Comparison of ENCODE assay signal across 8 cellular contexts in the genomic region with DNA sequence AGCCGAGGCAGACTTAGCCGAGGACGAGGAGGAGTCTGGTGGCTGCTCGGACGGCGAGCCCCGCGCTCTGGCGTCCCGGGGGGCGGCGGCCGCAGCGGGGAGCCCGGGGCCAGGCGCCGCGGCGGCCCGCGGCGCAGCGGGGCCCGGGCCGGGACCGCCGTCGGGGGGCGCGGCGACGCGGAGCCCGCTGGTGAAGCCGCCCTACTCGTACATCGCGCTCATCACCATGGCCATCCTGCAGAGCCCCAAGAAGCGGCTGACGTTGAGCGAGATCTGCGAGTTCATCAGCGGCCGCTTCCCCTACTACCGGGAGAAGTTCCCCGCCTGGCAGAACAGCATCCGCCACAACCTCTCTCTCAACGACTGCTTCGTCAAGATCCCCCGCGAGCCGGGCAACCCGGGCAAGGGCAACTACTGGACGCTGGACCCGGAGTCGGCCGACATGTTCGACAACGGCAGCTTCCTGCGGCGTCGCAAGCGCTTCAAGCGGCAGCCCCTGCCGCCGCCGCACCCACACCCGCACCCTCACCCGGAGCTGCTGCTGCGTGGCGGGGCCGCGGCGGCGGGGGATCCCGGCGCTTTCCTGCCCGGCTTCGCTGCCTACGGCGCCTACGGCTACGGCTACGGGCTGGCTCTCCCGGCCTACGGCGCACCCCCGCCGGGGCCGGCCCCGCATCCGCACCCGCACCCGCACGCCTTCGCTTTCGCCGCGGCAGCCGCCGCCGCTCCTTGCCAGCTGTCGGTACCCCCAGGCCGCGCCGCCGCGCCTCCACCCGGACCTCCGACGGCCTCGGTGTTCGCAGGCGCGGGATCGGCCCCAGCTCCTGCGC. TPM values are rescaled to one million over a fixed set of nuclear protein-coding genes. Genes with fewer than 3 reads are reported as not detected.
DNase-seq lines count a peak whose midpoint lies in the region; ATAC-seq and TF ChIP-seq lines count a peak whose summit lies in the region.

No MANE protein-coding gene starts in this region.

- WGBS in heart left ventricle, 4 donors, result 2 to 5% (median 3%) methylated on average over 22 to 117 of the region's 117 CpGs

- no peaks in the 10 kb centered on the region for H3K36me3 ChIP-seq in heart left ventricle

- peaks cover 8% of the 10 kb centered on the region for H3K27me3 Mint-ChIP-seq in activated CD4-positive, alpha-beta memory T cell treated with anti-CD3 and anti-CD28 coated beads for 36 hours
- peaks cover 18% of the 10 kb centered on the region for H3K27me3 Mint-ChIP-seq in stimulated activated memory B cell treated with anti-CD40 and anti-IgM and Interleukin-4, amounts not matched to agents 10 μg/mL and 1 μg/mL and 100 μg/mL, for 72 hours

- TF ChIP-seq CTCF in heart left ventricle (IDR thresholded peaks at IDR 0.05), result no peak
- TF ChIP-seq CTCF in fibroblast of villous mesenchyme (IDR thresholded peaks at IDR 0.05; ENCODE audit: insufficient read depth, low read depth, low read length), result no peak

- intact Hi-C loops in heart left ventricle (cut with DNase I), result loop anchor here in 1 of 10 donors (5.0 kb wide), 2 partner anchors 129 to 184 kb away; no protein-coding TSS in a partner anchor
- intact Hi-C loops in cardiac septum (cut with DNase I), result loop anchor here (5.0 kb wide), 2 partner anchors 134 to 261 kb away; no protein-coding TSS in a partner anchor
- intact Hi-C loops in activated CD4-positive, alpha-beta memory T cell treated with anti-CD3 and anti-CD28 coated beads for 36 hours (cut with micrococcal nuclease), result loop anchor here (5.0 kb wide), 1 partner anchor 206 kb away; a partner anchor contains a TSS

- peaks cover 18% of the 10 kb centered on the region for H3K4me1 Mint-ChIP-seq in activated CD4-positive, alpha-beta memory T cell treated with anti-CD3 and anti-CD28 coated beads for 36 hours (ENCODE audit: low read depth)
- peaks cover 16% of the 10 kb centered on the region for H3K4me1 Mint-ChIP-seq in stimulated activated memory B cell treated with anti-CD40 and anti-IgM and Interleukin-4, amounts not matched to agents 10 μg/mL and 1 μg/mL and 100 μg/mL, for 72 hours

- H3K27me3 ChIP-seq in heart left ventricle, result peaks cover 48 to 98% (median 86%) of the 10 kb centered on the region in 9 donors

- TF ChIP-seq POLR2A in heart left ventricle (IDR thresholded peaks at IDR 0.05), result no peak

- peak overlapping the region; percentile 13 for H3K27ac Mint-ChIP-seq in activated CD4-positive, alpha-beta memory T cell treated with anti-CD3 and anti-CD28 coated beads for 36 hours
- H3K27ac Mint-ChIP-seq in stimulated activated memory B cell treated with anti-CD40 and anti-IgM and Interleukin-4, amounts not matched to agents 10 μg/mL and 1 μg/mL and 100 μg/mL, for 72 hours, result no peak overlapping the region

- no peaks in the 10 kb centered on the region for H3K9me3 Mint-ChIP-seq in activated CD4-positive, alpha-beta memory T cell treated with anti-CD3 and anti-CD28 coated beads for 36 hours
- no peaks in the 10 kb centered on the region for H3K9me3 Mint-ChIP-seq in stimulated activated memory B cell treated with anti-CD40 and anti-IgM and Interleukin-4, amounts not matched to agents 10 μg/mL and 1 μg/mL and 100 μg/mL, for 72 hours

- H3K9me3 ChIP-seq in heart left ventricle, result no peaks in the 10 kb centered on the region

- H3K4me3 Mint-ChIP-seq in activated CD4-positive, alpha-beta memory T cell treated with anti-CD3 and anti-CD28 coated beads for 36 hours, result peak overlapping the region; percentile 67
- peak overlapping the region; percentile 94 for H3K4me3 Mint-ChIP-seq in stimulated activated memory B cell treated with anti-CD40 and anti-IgM and Interleukin-4, amounts not matched to agents 10 μg/mL and 1 μg/mL and 100 μg/mL, for 72 hours

- H3K36me3 Mint-ChIP-seq in activated CD4-positive, alpha-beta memory T cell treated with anti-CD3 and anti-CD28 coated beads for 36 hours, result peaks cover 6% of the 10 kb centered on the region
- H3K36me3 Mint-ChIP-seq in stimulated activated memory B cell treated with anti-CD40 and anti-IgM and Interleukin-4, amounts not matched to agents 10 μg/mL and 1 μg/mL and 100 μg/mL, for 72 hours, result no peaks in the 10 kb centered on the region

- no peak for DNase-seq in heart left ventricle
- no peak for DNase-seq in cardiac septum (ENCODE audit: low spot score)
- DNase-seq in activated CD4-positive, alpha-beta memory T cell treated with anti-CD3 and anti-CD28 coated beads for 36 hours, result peak; percentile 42
- DNase-seq in fibroblast of villous mesenchyme (ENCODE audit: low read depth), result no peak
- no peak for DNase-seq in SW480 (ENCODE audit: low spot score)
- no peak for DNase-seq in nucleus accumbens (lab: John Stamatoyannopoulos, UW)

- CTCF ChIA-PET in activated CD4-positive, alpha-beta memory T cell treated with anti-CD3 and anti-CD28 coated beads for 36 hours (lab: Charles Lee), result interaction anchor here (0.6 to 10.6 kb wide), 27 partner anchors 8 to 289 kb away, joined by 3 to 237 read pairs (median 6); a partner anchor contains a TSS

- H3K4me1 ChIP-seq in heart left ventricle, result peaks cover 4 to 46% (median 25%) of the 10 kb centered on the region in 12 donors

- POLR2A ChIA-PET in activated CD4-positive, alpha-beta memory T cell treated with anti-CD3 and anti-CD28 coated beads for 36 hours (lab: Charles Lee), result interaction anchor here (1.1 to 1.3 kb wide), 2 partner anchors 11 to 105 kb away, joined by 3 to 7 read pairs; a partner anchor contains a TSS

- peak overlapping the region in 1 of 12 donors; percentile 85 for H3K27ac ChIP-seq in heart left ventricle

- ATAC-seq in heart left ventricle (no peak), GM21447 (IDR thresholded peaks at IDR 0.05; ENCODE audit: unreplicated experiment) (no peak)
- ATAC-seq in stimulated activated memory B cell treated with anti-CD40 and anti-IgM and Interleukin-4, amounts not matched to agents 10 μg/mL and 1 μg/mL and 100 μg/mL, for 72 hours, result no peak

- H3K4me3 ChIP-seq in heart left ventricle (peak overlapping the region; percentile 36 to 81 (median 70)), fibroblast of villous mesenchyme (ENCODE audit: low read depth, low read length) (peak overlapping the region; percentile 68)

RNA-seq across cellular contexts. Expression of a gene that starts 0.7 kb away (rescaled TPM):
- total RNA-seq in heart left ventricle (under 1 TPM in 5 of 9 donors, not detected in 4; 0.05 to 0.14 (median 0.12) TPM), cardiac septum (0.08 TPM), fibroblast of villous mesenchyme (under 0.01 and 0.32 TPM in 2 replicates)
- under 1 TPM; 0.01 to 0.04 TPM for polyA plus RNA-seq in heart left ventricle
- under 1 TPM; 0.10 to 0.26 TPM for total RNA-seq in activated CD4-positive, alpha-beta memory T cell treated with anti-CD3 and anti-CD28 coated beads for 36 hours

RNA-seq across cellular contexts. Expression of a gene that starts 22.5 kb away (rescaled TPM):
- total RNA-seq in heart left ventricle (not detected), cardiac septum (not detected), fibroblast of villous mesenchyme (not detected in 2 replicates)
- polyA plus RNA-seq in heart left ventricle, result not detected
- not detected for total RNA-seq in activated CD4-positive, alpha-beta memory T cell treated with anti-CD3 and anti-CD28 coated beads for 36 hours
